In genomic region chr5:128498844-128499455, GRCh38 we compare ENCODE assay signal across 8 cellular contexts. TPM values are rescaled to one million over a fixed set of nuclear protein-coding genes. Genes with fewer than 3 reads are reported as not detected.
A peak's percentile ranks its signal among the peaks of the same experiment; 100 is the strongest.
DNase-seq lines count a peak whose midpoint lies in the region; ATAC-seq and TF ChIP-seq lines count a peak whose summit lies in the region.

No MANE protein-coding gene starts in this region.

- H3K4me1 Mint-ChIP-seq in activated CD8-positive, alpha-beta T cell treated with anti-CD3 and anti-CD28 coated beads for 36 hours (ENCODE audit: low read depth) = no peaks in the 10 kb centered on the region
- no peaks in the 10 kb centered on the region for H3K4me1 Mint-ChIP-seq in activated CD8-positive, alpha-beta T cell treated with anti-CD3 and anti-CD28 coated beads, Interleukin-2, amount 10 ng/mL, durations not matched to agents 7 days and 5 days (ENCODE audit: low read depth)
- H3K4me1 Mint-ChIP-seq in CD4-positive, alpha-beta T cell (ENCODE audit: low read depth) = no peaks in the 10 kb centered on the region

- CTCF ChIA-PET in activated CD8-positive, alpha-beta T cell treated with anti-CD3 and anti-CD28 coated beads for 36 hours (lab: Charles Lee) = interaction anchor here (0.8 to 1.4 kb wide), 3 partner anchors 13 to 287 kb away, joined by 3 to 6 read pairs (median 4); no protein-coding TSS in a partner anchor
- CTCF ChIA-PET in activated CD8-positive, alpha-beta T cell treated with anti-CD3 and anti-CD28 coated beads, Interleukin-2, amount 10 ng/mL, durations not matched to agents 7 days and 5 days (lab: Charles Lee) = no interaction called here
- CTCF ChIA-PET in CD4-positive, alpha-beta T cell (lab: Charles Lee) = no interaction called here

- no peaks in the 10 kb centered on the region for H3K27me3 Mint-ChIP-seq in activated CD8-positive, alpha-beta T cell treated with anti-CD3 and anti-CD28 coated beads for 36 hours
- no peaks in the 10 kb centered on the region for H3K27me3 Mint-ChIP-seq in activated CD8-positive, alpha-beta T cell treated with anti-CD3 and anti-CD28 coated beads, Interleukin-2, amount 10 ng/mL, durations not matched to agents 7 days and 5 days (ENCODE audit: low read depth)
- no peaks in the 10 kb centered on the region for H3K27me3 Mint-ChIP-seq in CD4-positive, alpha-beta T cell

- no peaks in the 10 kb centered on the region for H3K36me3 Mint-ChIP-seq in activated CD8-positive, alpha-beta T cell treated with anti-CD3 and anti-CD28 coated beads for 36 hours (ENCODE audit: low read depth)
- no peaks in the 10 kb centered on the region for H3K36me3 Mint-ChIP-seq in activated CD8-positive, alpha-beta T cell treated with anti-CD3 and anti-CD28 coated beads, Interleukin-2, amount 10 ng/mL, durations not matched to agents 7 days and 5 days (ENCODE audit: low read depth)
- H3K36me3 Mint-ChIP-seq in CD4-positive, alpha-beta T cell (ENCODE audit: low read depth) = no peaks in the 10 kb centered on the region

- H3K9me3 ChIP-seq in CD4-positive, alpha-beta T cell (ENCODE audit: control insufficient read depth, low read length) = peaks cover 4% of the 10 kb centered on the region

- H3K4me3 Mint-ChIP-seq in activated CD8-positive, alpha-beta T cell treated with anti-CD3 and anti-CD28 coated beads for 36 hours = no peak overlapping the region
- H3K4me3 Mint-ChIP-seq in activated CD8-positive, alpha-beta T cell treated with anti-CD3 and anti-CD28 coated beads, Interleukin-2, amount 10 ng/mL, durations not matched to agents 7 days and 5 days = no peak overlapping the region
- no peak overlapping the region for H3K4me3 Mint-ChIP-seq in CD4-positive, alpha-beta T cell

- ATAC-seq in activated CD8-positive, alpha-beta T cell treated with anti-CD3 and anti-CD28 coated beads for 36 hours = no peak
- ATAC-seq in activated CD8-positive, alpha-beta T cell treated with anti-CD3 and anti-CD28 coated beads, Interleukin-2, amount 10 ng/mL, durations not matched to agents 7 days and 5 days = no peak
- ATAC-seq in CD4-positive, alpha-beta T cell (ENCODE audit: poor library complexity) = no peak

- intact Hi-C loops in activated CD8-positive, alpha-beta T cell treated with anti-CD3 and anti-CD28 coated beads for 36 hours (cut with micrococcal nuclease) = loop anchor here (5.0 kb wide), 1 partner anchor 282 kb away; no protein-coding TSS in a partner anchor
- intact Hi-C loops in CD4-positive, alpha-beta T cell (cut with DNase I, micrococcal nuclease) = loop anchor here (2.0 to 5.0 kb wide), 3 partner anchors 302 to 937 kb away; no protein-coding TSS in a partner anchor

- peak; percentile 21 for TF ChIP-seq CTCF in activated CD8-positive, alpha-beta T cell treated with anti-CD3 and anti-CD28 coated beads for 36 hours (IDR thresholded peaks at IDR 0.05)
- no peak for TF ChIP-seq CTCF in CD4-positive, alpha-beta T cell (IDR thresholded peaks at IDR 0.05)

- DNase-seq in activated CD8-positive, alpha-beta T cell treated with anti-CD3 and anti-CD28 coated beads for 36 hours = no peak
- no peak for DNase-seq in activated CD8-positive, alpha-beta T cell treated with anti-CD3 and anti-CD28 coated beads, Interleukin-2, amount 10 ng/mL, durations not matched to agents 7 days and 5 days
- DNase-seq in NCI-H526 treated with DMSO at 0.1 percent for 48 hours (lab: John Stamatoyannopoulos, UW) (peak; percentile 14), epithelial cell of prostate (ENCODE audit: low read depth, low spot score) (peak; percentile 10), pulmonary artery endothelial cell (ENCODE audit: low read depth, low spot score) (peak; percentile 3), GDM1 (lab: John Stamatoyannopoulos, UW) (no peak), retina (no peak)
- DNase-seq in CD4-positive, alpha-beta T cell = no peak

- H3K9me3 Mint-ChIP-seq in activated CD8-positive, alpha-beta T cell treated with anti-CD3 and anti-CD28 coated beads for 36 hours = peaks cover 13% of the 10 kb centered on the region
- H3K9me3 Mint-ChIP-seq in activated CD8-positive, alpha-beta T cell treated with anti-CD3 and anti-CD28 coated beads, Interleukin-2, amount 10 ng/mL, durations not matched to agents 7 days and 5 days (ENCODE audit: insufficient read depth) = no peaks in the 10 kb centered on the region
- peaks cover 10% of the 10 kb centered on the region for H3K9me3 Mint-ChIP-seq in CD4-positive, alpha-beta T cell

- H3K27ac Mint-ChIP-seq in activated CD8-positive, alpha-beta T cell treated with anti-CD3 and anti-CD28 coated beads for 36 hours = no peak overlapping the region
- no peak overlapping the region for H3K27ac Mint-ChIP-seq in activated CD8-positive, alpha-beta T cell treated with anti-CD3 and anti-CD28 coated beads, Interleukin-2, amount 10 ng/mL, durations not matched to agents 7 days and 5 days
- no peak overlapping the region for H3K27ac Mint-ChIP-seq in CD4-positive, alpha-beta T cell

- POLR2A ChIA-PET in activated CD8-positive, alpha-beta T cell treated with anti-CD3 and anti-CD28 coated beads for 36 hours (lab: Charles Lee) = no interaction called here
- POLR2A ChIA-PET in activated CD8-positive, alpha-beta T cell treated with anti-CD3 and anti-CD28 coated beads, Interleukin-2, amount 10 ng/mL, durations not matched to agents 7 days and 5 days (lab: Charles Lee) = no interaction called here
- POLR2A ChIA-PET in CD4-positive, alpha-beta T cell (lab: Charles Lee) = no interaction called here

- H3K27ac ChIP-seq in epithelial cell of prostate = no peak overlapping the region
- H3K27ac ChIP-seq in CD4-positive, alpha-beta T cell (ENCODE audit: low read depth, low read length) = no peak overlapping the region

- H3K27me3 ChIP-seq in CD4-positive, alpha-beta T cell (ENCODE audit: control insufficient read depth, insufficient read depth, low read length) = no peaks in the 10 kb centered on the region

RNA-seq across cellular contexts. Expression of gene FBN2, which starts 39.1 kb away (rescaled TPM):
- total RNA-seq in activated CD8-positive, alpha-beta T cell treated with anti-CD3 and anti-CD28 coated beads for 36 hours = not detected
- not detected for total RNA-seq in activated CD8-positive, alpha-beta T cell treated with anti-CD3 and anti-CD28 coated beads, Interleukin-2, amount 10 ng/mL, durations not matched to agents 7 days and 5 days
- total RNA-seq in pulmonary artery endothelial cell = 16.8 and 73.7 TPM in 2 replicates
- total RNA-seq in CD4-positive, alpha-beta T cell = under 1 TPM in 1 of 2 experiments, not detected in 1; 0.06 TPM

Comparison
In these comparisons a context has a peak if more than half of its experiments do, and no peak if none do; other contexts are left out.
1. DNase-seq: peak in NCI-H526 treated with DMSO at 0.1 percent for 48 hours (single experiment), epithelial cell of prostate (single experiment) and pulmonary artery endothelial cell (single experiment); none in activated CD8-positive, alpha-beta T cell treated with anti-CD3 and anti-CD28 coated beads for 36 hours (single experiment), activated CD8-positive, alpha-beta T cell treated with anti-CD3 and anti-CD28 coated beads, Interleukin-2, amount 10 ng/mL, durations not matched to agents 7 days and 5 days (single experiment), GDM1 (single experiment), CD4-positive, alpha-beta T cell (0 of 10) and retina (single experiment).
2. RNA of gene FBN2, which starts 39.1 kb away (total RNA-seq): 16.8 to 73.7 TPM in pulmonary artery endothelial cell; 0.06 TPM in CD4-positive, alpha-beta T cell, not detected in activated CD8-positive, alpha-beta T cell treated with anti-CD3 and anti-CD28 coated beads for 36 hours and not detected in activated CD8-positive, alpha-beta T cell treated with anti-CD3 and anti-CD28 coated beads, Interleukin-2, amount 10 ng/mL, durations not matched to agents 7 days and 5 days; every median in the first group is over 10 times any median in the second.